Comparison of ENCODE assay signal across 1 cellular context in genomic region chr10:132001238-132001977, GRCh38.
TF ChIP-seq lines count a peak whose summit lies in the region.

No MANE protein-coding gene starts in this region.

TF ChIP-seq in K562, 482 proteins besides CTCF, POLR2A, EP300 and RAD21 (continued from another document):
- no peak for TF ChIP-seq MXI1 (IDR thresholded peaks at IDR 0.05; ENCODE audit: low read depth, low read length)
- TF ChIP-seq ZBED1 (IDR thresholded peaks at IDR 0.05): no peak
- no peak for TF ChIP-seq HDAC2 (IDR thresholded peaks at IDR 0.05)
- TF ChIP-seq CREB5 (CRISPR knock-in tag; IDR thresholded peaks at IDR 0.05): no peak
- no peak for TF ChIP-seq CBX8 (IDR thresholded peaks at IDR 0.05; ENCODE audit: borderline replicate concordance, extremely low read depth, low read depth, low read length, poor library complexity, severe bottlenecking)
- TF ChIP-seq ARID4B (CRISPR knock-in tag; IDR thresholded peaks at IDR 0.05): no peak
- peak; percentile 49; the same call in 1 of the 2 replicates for TF ChIP-seq L3MBTL2 (IDR thresholded peaks at IDR 0.05)
TF ChIP-seq in K562: peak in this region for 7.
